23 cellular contexts compared by ENCODE assay signal in genomic region chr7:25583655-25584054, GRCh38.
"Had no signal": no experiment of that assay in that cellular context is flagged by ENCODE, and none has a peak within 500 bp of the region (broad histone marks: within the 10 kb centered on the region; RNA-seq: fewer than 3 reads in every experiment).

No MANE protein-coding gene starts in this region.

- H3K4me1 Mint-ChIP-seq: activated CD4-positive, alpha-beta T cell treated with anti-CD3 and anti-CD28 coated beads, Interleukin-2, amount 10 ng/mL, durations not matched to agents 24 days and 14 days; activated T-helper 17 cell treated with anti-CD3 and anti-CD28 coated beads, Interleukin-2, amount 50 U/mL, for 72 hours had no signal

- H3K27me3 Mint-ChIP-seq: activated naive CD8-positive, alpha-beta T cell had no signal

- H3K4me3 Mint-ChIP-seq: activated CD4-positive, alpha-beta T cell treated with anti-CD3 and anti-CD28 coated beads, Interleukin-2, amount 10 ng/mL, durations not matched to agents 24 days and 14 days; activated naive CD4-positive, alpha-beta T cell treated with anti-CD3 and anti-CD28 coated beads for 36 hours; activated naive CD8-positive, alpha-beta T cell; activated T-cell treated with anti-CD3 and anti-CD28 coated beads, Interleukin-2, amount 50 U/mL, for 4 hours; activated T-helper 17 cell treated with anti-CD3 and anti-CD28 coated beads, Interleukin-2, amount 50 U/mL, for 72 hours; T-helper 1 cell treated with Interleukin-12 subunit alpha and Interleukin-12 subunit beta and Interleukin-4 antibody, amounts not matched to agents 30 μg/mL and 1 μg/mL, for 36 hours; WTC11 had no signal

- H3K9me3 Mint-ChIP-seq: activated CD4-positive, alpha-beta T cell treated with anti-CD3 and anti-CD28 coated beads, Interleukin-2, amount 10 ng/mL, durations not matched to agents 24 days and 14 days; activated naive CD4-positive, alpha-beta T cell treated with anti-CD3 and anti-CD28 coated beads for 36 hours; activated T-cell treated with anti-CD3 and anti-CD28 coated beads, Interleukin-2, amount 50 U/mL, for 4 hours; activated T-helper 17 cell treated with anti-CD3 and anti-CD28 coated beads, Interleukin-2, amount 50 U/mL, for 72 hours; T-helper 1 cell treated with Interleukin-12 subunit alpha and Interleukin-12 subunit beta and Interleukin-4 antibody, amounts not matched to agents 30 μg/mL and 1 μg/mL, for 36 hours; WTC11 had no signal

- H3K36me3 Mint-ChIP-seq: WTC11 had no signal

- H3K27ac Mint-ChIP-seq: activated CD4-positive, alpha-beta T cell treated with anti-CD3 and anti-CD28 coated beads, Interleukin-2, amount 10 ng/mL, durations not matched to agents 24 days and 14 days; activated naive CD4-positive, alpha-beta T cell treated with anti-CD3 and anti-CD28 coated beads for 36 hours; activated naive CD8-positive, alpha-beta T cell; activated T-helper 17 cell treated with anti-CD3 and anti-CD28 coated beads, Interleukin-2, amount 50 U/mL, for 72 hours; T-helper 1 cell treated with Interleukin-12 subunit alpha and Interleukin-12 subunit beta and Interleukin-4 antibody, amounts not matched to agents 30 μg/mL and 1 μg/mL, for 36 hours; WTC11 had no signal

- DNase-seq: activated CD4-positive, alpha-beta T cell treated with anti-CD3 and anti-CD28 coated beads for 1 hour; activated CD4-positive, alpha-beta T cell treated with anti-CD3 and anti-CD28 coated beads, Interleukin-2, amount 10 ng/mL, durations not matched to agents 24 days and 14 days; activated CD4-positive, alpha-beta T cell treated with anti-CD3 and anti-CD28 coated beads, Interleukin-2, amount 50 U/mL, for 48 hours; activated CD8-positive, alpha-beta memory T cell treated with anti-CD3 and anti-CD28 coated beads for 24 hours; activated gamma-delta T cell; activated naive CD4-positive, alpha-beta T cell treated with anti-CD3 and anti-CD28 coated beads for 36 hours; activated T-cell treated with anti-CD3 and anti-CD28 coated beads, Interleukin-2, amount 50 U/mL, for 4 hours; brain microvascular endothelial cell; NCI-H1092 treated with DMSO at 0.1 percent for 48 hours; NCI-H1417 treated with DMSO at 0.1 percent for 48 hours; NCI-H1694 treated with DMSO at 0.1 percent for 48 hours; NCI-H2029 treated with DMSO at 0.1 percent for 48 hours; NCI-H345; NCI-H510A; NCI-H526 treated with DMSO at 0.1 percent for 48 hours; NCI-H82; OCI-M1; SHP77 treated with DMSO at 0.1 percent for 48 hours had no signal

- ATAC-seq: activated T-cell treated with anti-CD3 and anti-CD28 coated beads, Interleukin-2, amount 50 U/mL, for 4 hours; activated T-helper 17 cell treated with anti-CD3 and anti-CD28 coated beads, Interleukin-2, amount 50 U/mL, for 72 hours; Panc1; WTC11 had no signal
